ENCODE assay signal across 14 cellular contexts in the genomic region with DNA sequence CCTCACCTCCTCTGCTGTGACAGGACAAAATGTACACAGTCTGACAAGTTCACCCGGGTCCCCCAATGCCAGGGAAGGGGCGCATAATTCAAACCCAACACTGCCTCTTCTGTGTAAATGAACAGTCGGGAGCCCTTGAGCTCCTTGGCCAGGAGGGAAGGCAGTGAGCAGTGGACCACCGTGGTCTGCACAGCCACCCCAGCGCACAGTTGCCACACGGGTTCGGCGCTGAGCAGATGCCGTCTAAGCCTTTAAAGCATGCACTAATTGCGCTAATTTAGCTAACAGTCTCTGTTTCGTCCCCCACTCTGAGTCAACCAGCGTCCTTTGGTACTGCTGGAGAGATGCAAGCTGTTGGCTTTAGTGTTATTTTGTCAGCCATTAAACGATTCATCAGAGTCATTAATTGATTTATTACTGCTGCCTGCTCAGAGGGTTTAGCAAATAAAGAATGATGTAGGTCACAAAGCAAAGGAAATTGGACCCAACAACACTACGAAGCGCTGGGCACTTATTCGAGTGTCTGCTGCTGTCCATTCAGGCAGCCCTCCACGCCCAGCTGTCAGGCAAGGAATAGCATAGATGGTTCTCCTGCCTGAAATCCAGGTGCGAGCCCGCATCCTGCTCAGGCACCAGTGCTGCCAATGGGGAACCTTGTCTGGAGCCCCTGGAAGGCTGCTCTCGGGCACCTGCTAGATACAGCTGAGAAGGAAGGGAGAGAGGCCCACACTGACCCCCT.
DNase-seq lines count a peak whose midpoint lies in the region; ATAC-seq and TF ChIP-seq lines count a peak whose summit lies in the region.
"Had no signal": no experiment of that assay in that cellular context is flagged by ENCODE, and none has a peak within 500 bp of the region (broad histone marks: within the 10 kb centered on the region; RNA-seq: fewer than 3 reads in every experiment).

No MANE protein-coding gene starts in this region.

- H3K36me3 Mint-ChIP-seq in T-helper 1 cell treated with Interleukin-12 subunit alpha and Interleukin-12 subunit beta and Interleukin-4 antibody, amounts not matched to agents 30 μg/mL and 1 μg/mL, for 36 hours (ENCODE audit: low read depth), result peaks cover 6% of the 10 kb centered on the region

- ATAC-seq in gastroesophageal sphincter, result no peak
- ATAC-seq in GM21717 (IDR thresholded peaks at IDR 0.05; ENCODE audit: unreplicated experiment), result no peak
- no peak for ATAC-seq in HG03439 (IDR thresholded peaks at IDR 0.05; ENCODE audit: unreplicated experiment)
- ATAC-seq: activated T-cell treated with anti-CD3 and anti-CD28 coated beads, Interleukin-2, amount 50 U/mL, for 4 hours had no signal

- WGBS in gastroesophageal sphincter (ENCODE audit: low coverage in 1 of 2), 2 donors, result 10 to 69% methylated on average over 2 to 8 of the region's 20 CpGs

- H3K27me3 Mint-ChIP-seq in T-helper 1 cell treated with Interleukin-12 subunit alpha and Interleukin-12 subunit beta and Interleukin-4 antibody, amounts not matched to agents 30 μg/mL and 1 μg/mL, for 36 hours (ENCODE audit: low read depth), result no peaks in the 10 kb centered on the region

- TF ChIP-seq EP300 in gastroesophageal sphincter (IDR thresholded peaks at IDR 0.05), result no peak

- H3K4me1 Mint-ChIP-seq in T-helper 1 cell treated with Interleukin-12 subunit alpha and Interleukin-12 subunit beta and Interleukin-4 antibody, amounts not matched to agents 30 μg/mL and 1 μg/mL, for 36 hours (ENCODE audit: low read depth), result peaks cover 69% of the 10 kb centered on the region

- no peak overlapping the region for H3K4me3 Mint-ChIP-seq in T-helper 1 cell treated with Interleukin-12 subunit alpha and Interleukin-12 subunit beta and Interleukin-4 antibody, amounts not matched to agents 30 μg/mL and 1 μg/mL, for 36 hours
- H3K4me3 Mint-ChIP-seq: activated T-cell treated with anti-CD3 and anti-CD28 coated beads, Interleukin-2, amount 50 U/mL, for 4 hours had no signal

- peak overlapping the region; percentile 52 to 89 (median 86) for H3K27ac ChIP-seq in gastroesophageal sphincter
- H3K27ac ChIP-seq in substantia nigra (ENCODE audit: low read depth, low read length, poor library complexity, severe bottlenecking), result peak overlapping the region; percentile 8
- H3K27ac ChIP-seq: epithelial cell of prostate had no signal

- DNase-seq in T-helper 1 cell (no peak), NCI-H774 (lab: John Stamatoyannopoulos, UW) (peak; percentile 88), substantia nigra (lab: John Stamatoyannopoulos, UW) (no peak), globus pallidus (ENCODE audit: low spot score) (no peak)
- DNase-seq: ACHN; activated T-cell treated with anti-CD3 and anti-CD28 coated beads, Interleukin-2, amount 50 U/mL, for 4 hours; NCI-H2171 had no signal

- TF ChIP-seq POLR2A in gastroesophageal sphincter (IDR thresholded peaks at IDR 0.05), result no peak

- H3K27ac Mint-ChIP-seq in T-helper 1 cell treated with Interleukin-12 subunit alpha and Interleukin-12 subunit beta and Interleukin-4 antibody, amounts not matched to agents 30 μg/mL and 1 μg/mL, for 36 hours, result peak overlapping the region; percentile 79

- H3K9me3 ChIP-seq in gastroesophageal sphincter, result no peaks in the 10 kb centered on the region
- H3K9me3 ChIP-seq: breast epithelium, mucosa of descending colon had no signal

- peaks cover 33 to 98% (median 63%) of the 10 kb centered on the region in 3 donors for H3K4me1 ChIP-seq in gastroesophageal sphincter

- H3K4me3 ChIP-seq in gastroesophageal sphincter, result no peak overlapping the region
- H3K4me3 ChIP-seq: breast epithelium, mucosa of descending colon had no signal

- TF ChIP-seq CTCF in gastroesophageal sphincter (IDR thresholded peaks at IDR 0.05), result no peak

- H3K27me3 ChIP-seq in gastroesophageal sphincter, result no peaks in the 10 kb centered on the region
- H3K27me3 ChIP-seq: breast epithelium had no signal

- H3K36me3 ChIP-seq in gastroesophageal sphincter, result no peaks in the 10 kb centered on the region
- H3K36me3 ChIP-seq: breast epithelium had no signal

- H3K9me3 Mint-ChIP-seq in T-helper 1 cell treated with Interleukin-12 subunit alpha and Interleukin-12 subunit beta and Interleukin-4 antibody, amounts not matched to agents 30 μg/mL and 1 μg/mL, for 36 hours, result no peaks in the 10 kb centered on the region
- H3K9me3 Mint-ChIP-seq: activated T-cell treated with anti-CD3 and anti-CD28 coated beads, Interleukin-2, amount 50 U/mL, for 4 hours had no signal
